In genomic region chr15:73993211-73993994, GRCh38 we compare ENCODE assay signal across 10 cellular contexts. TPM values are rescaled to one million over a fixed set of nuclear protein-coding genes. Genes with fewer than 3 reads are reported as not detected.
DNase-seq lines count a peak whose midpoint lies in the region; ATAC-seq and TF ChIP-seq lines count a peak whose summit lies in the region.
"Had no signal": no experiment of that assay in that cellular context is flagged by ENCODE, and none has a peak within 500 bp of the region (broad histone marks: within the 10 kb centered on the region; RNA-seq: fewer than 3 reads in every experiment).

No MANE protein-coding gene starts in this region.

- no peaks in the 10 kb centered on the region for H3K9me3 ChIP-seq in left ventricle myocardium inferior (replicated peaks)

- H3K4me3 ChIP-seq in left ventricle myocardium inferior, result peak overlapping the region; percentile 76

- H3K27ac ChIP-seq in left ventricle myocardium inferior (replicated peaks), result peak overlapping the region; percentile 92

- H3K27me3 Mint-ChIP-seq in brain, result peaks cover 18% of the 10 kb centered on the region
- H3K27me3 Mint-ChIP-seq in naive B cell, result no peaks in the 10 kb centered on the region

- intact Hi-C loops in left ventricle myocardium inferior (cut with micrococcal nuclease), result no loop called here
- intact Hi-C loops in Right ventricle myocardium superior (cut with DNase I), result loop anchor here (10.0 kb wide), 1 partner anchor 51 kb away; no protein-coding TSS in a partner anchor

- H3K4me3 Mint-ChIP-seq in brain, result peak overlapping the region; percentile 92 to 99 (median 96)
- peak overlapping the region; percentile 89 to 99 (median 94) for H3K4me3 Mint-ChIP-seq in naive B cell

- H3K4me1 Mint-ChIP-seq in brain, result peaks cover 76% of the 10 kb centered on the region
- H3K4me1 Mint-ChIP-seq in naive B cell, result peaks cover 45 to 79% (median 59%) of the 10 kb centered on the region in 3 donors

- TF ChIP-seq CTCF in left ventricle myocardium inferior (IDR thresholded peaks at IDR 0.05; ENCODE audit: borderline replicate concordance), result no peak
- no peak for TF ChIP-seq CTCF in brain (conservative IDR thresholded peaks at IDR 0.05)

- H3K27me3 ChIP-seq in left ventricle myocardium inferior (ENCODE audit: low read depth), result no peaks in the 10 kb centered on the region

- H3K36me3 Mint-ChIP-seq in brain, result peaks cover 3% of the 10 kb centered on the region
- no peaks in the 10 kb centered on the region for H3K36me3 Mint-ChIP-seq in naive B cell

- peaks cover 10% of the 10 kb centered on the region for H3K36me3 ChIP-seq in left ventricle myocardium inferior

- H3K4me1 ChIP-seq in left ventricle myocardium inferior, result peaks cover 95% of the 10 kb centered on the region

- ATAC-seq in Right ventricle myocardium superior (ENCODE audit: poor library complexity) (no peak), naive B cell (ENCODE audit: low read depth in 2 of 2) (no peak)

- DNase-seq in left ventricle myocardium inferior, result no peak
- no peak for DNase-seq in Right ventricle myocardium superior
- DNase-seq in naive B cell, result no peak
- DNase-seq in NCI-H1436 (lab: John Stamatoyannopoulos, UW), result no peak
- DNase-seq in AG08396 (ENCODE audit: low spot score), result no peak
- no peak for DNase-seq in AG08395 (ENCODE audit: low spot score)
- DNase-seq in NCI-H2029 treated with DMSO at 0.1 percent for 48 hours (lab: John Stamatoyannopoulos, UW), result no peak
- DNase-seq: HCEC 1CT, NCI-H1105 treated with DMSO at 0.1 percent for 48 hours had no signal

- H3K9me3 Mint-ChIP-seq in brain (no peaks in the 10 kb centered on the region), naive B cell (no peaks in the 10 kb centered on the region)

- peak overlapping the region; percentile 96 to 98 (median 98) for H3K27ac Mint-ChIP-seq in brain
- H3K27ac Mint-ChIP-seq in naive B cell, result peak overlapping the region in 4 of 6 donors; percentile 53 to 98 (median 70)

RNA-seq across cellular contexts. Expression of gene PML, which starts 1.1 kb away (rescaled TPM):
- total RNA-seq in left ventricle myocardium inferior (19.1 TPM), Right ventricle myocardium superior (18.2 TPM)
- polyA plus RNA-seq in brain (ENCODE audit: insufficient read depth, low read depth, low replicate concordance) (37.7 TPM), naive B cell (ENCODE audit: low read depth in 6 of 6) (10 to 100 TPM in 5 of 6 donors, 1 to 10 TPM in 1; 6.4 to 39.8 (median 18.9) TPM)

RNA-seq across cellular contexts. Expression of gene STOML1, which starts 1.3 kb away (rescaled TPM):
- total RNA-seq in left ventricle myocardium inferior (26.1 TPM), Right ventricle myocardium superior (26.8 TPM)
- polyA plus RNA-seq in brain (ENCODE audit: insufficient read depth, low read depth, low replicate concordance) (40.5 TPM), naive B cell (ENCODE audit: low read depth in 6 of 6) (10 to 100 TPM in 3 of 6 donors, 1 to 10 TPM in 3; 8.6 to 18.4 (median 9.9) TPM)
